Comparison of ENCODE assay signal across 20 cellular contexts in the genomic region with DNA sequence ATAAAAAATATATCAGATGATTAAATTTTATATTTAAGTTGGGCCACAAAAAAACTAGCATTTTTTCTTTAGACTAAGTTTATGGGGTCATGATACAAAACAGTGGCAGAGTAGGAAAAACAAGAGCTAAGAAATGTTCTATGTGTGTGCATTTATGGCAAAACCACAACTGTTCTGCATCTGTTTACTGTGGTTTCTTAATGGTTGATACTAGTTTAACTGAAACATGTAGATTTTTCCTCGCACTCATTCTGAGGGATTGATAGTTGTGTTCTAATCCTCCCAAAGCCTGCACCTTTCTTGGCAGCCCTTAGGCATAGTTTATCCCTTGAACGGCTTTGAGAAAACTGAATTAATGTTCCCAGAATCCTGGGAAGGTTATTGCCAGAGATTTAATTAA.
DNase-seq lines count a peak whose midpoint lies in the region; ATAC-seq, FAIRE-seq and TF ChIP-seq lines count a peak whose summit lies in the region.
"Had no signal": no experiment of that assay in that cellular context is flagged by ENCODE, and none has a peak within 500 bp of the region (broad histone marks: within the 10 kb centered on the region; RNA-seq: fewer than 3 reads in every experiment).

No MANE protein-coding gene starts in this region.

- no peaks in the 10 kb centered on the region for H4K20me1 ChIP-seq in HepG2 (ENCODE audit: insufficient read depth, low read length)

- BruUV-seq in HepG2 (replicated peaks; lab: Mats Ljungman, UMichigan): no TSS peak

- H3K36me3 ChIP-seq in HepG2 (replicated peaks in 1 of 2; ENCODE audit: control insufficient read depth in 1 of 2, insufficient read depth in 2 of 2, low read length in 2 of 2): no peaks in the 10 kb centered on the region
- H3K36me3 ChIP-seq in right lobe of liver: no peaks in the 10 kb centered on the region
- H3K36me3 ChIP-seq: Peyer's patch had no signal

- POLR2A ChIA-PET in HepG2 (lab: Yijun Ruan, JAX): interaction anchor here (1.4 kb wide), 1 partner anchor 115 kb away, joined by 6 read pairs; no protein-coding TSS in a partner anchor

- no peak for TF ChIP-seq CTCF in HepG2 (CRISPR knock-in tag; IDR thresholded peaks at IDR 0.05)
- TF ChIP-seq CTCF in right lobe of liver (IDR thresholded peaks at IDR 0.05): no peak
- no peak for TF ChIP-seq CTCF in fibroblast of villous mesenchyme (IDR thresholded peaks at IDR 0.05; ENCODE audit: insufficient read depth, low read depth, low read length)

- peak; percentile 4 for FAIRE-seq in HepG2 (lab: Jason Lieb, UNC)
- FAIRE-seq: GM12891, GM18507 had no signal

- no peak for TF ChIP-seq POLR2A in HepG2 (IDR thresholded peaks at IDR 0.05; ENCODE audit: insufficient read depth in 1 of 2, low read depth in 2 of 2, low read length in 2 of 2)
- no peak for TF ChIP-seq POLR2A in right lobe of liver (IDR thresholded peaks at IDR 0.05)

- CTCF ChIA-PET in HepG2 (lab: Yijun Ruan, JAX; ENCODE audit: low intra/inter-chr PET ratio, low total read pairs): no interaction called here

- in situ Hi-C loops in HepG2 (cut with HindIII; ENCODE audit: extremely low pct_ligation_motif_present, low pct_unique_long_range_greater_than_20kb): no loop called here

- H3K4me3 ChIP-seq in HepG2 (replicated peaks in 1 of 3; ENCODE audit: insufficient read depth in 1 of 3, low read depth in 2 of 3, low read length in 3 of 3): no peak overlapping the region
- H3K4me3 ChIP-seq in right lobe of liver: no peak overlapping the region
- H3K4me3 ChIP-seq in fibroblast of villous mesenchyme (ENCODE audit: low read depth, low read length): no peak overlapping the region
- H3K4me3 ChIP-seq: Peyer's patch had no signal

- peaks cover 68% of the 10 kb centered on the region for H3K4me1 ChIP-seq in HepG2 (ENCODE audit: insufficient read depth, low read length)
- peaks cover 0 to 29% (median 7%) of the 10 kb centered on the region in 4 donors for H3K4me1 ChIP-seq in right lobe of liver
- H3K4me1 ChIP-seq: Peyer's patch had no signal

- no peak for DNase-seq in HepG2 (ENCODE audit: low spot score)
- no peak for DNase-seq in right lobe of liver
- peak; percentile 20 for DNase-seq in fibroblast of villous mesenchyme (ENCODE audit: low read depth)
- DNase-seq in superior temporal gyrus (ENCODE audit: extremely low spot score): peak; percentile 13
- no peak for DNase-seq in retina
- no peak for DNase-seq in activated naive CD4-positive, alpha-beta T cell treated with anti-CD3 and anti-CD28 coated beads, Interleukin-2, amount 50 U/mL, for 16 hours
- no peak for DNase-seq in iPS-NIHi7 (ENCODE audit: extremely low spot score)
- DNase-seq: 8988T; CD4-positive, alpha-beta T cell; GF-D8; GOT3; NCI-H1436; NCI-H2029; NCI-H345; NCI-H524 treated with DMSO at 0.1 percent for 48 hours; Peyer's patch had no signal

- ATAC-seq in HepG2 (no peak), right lobe of liver (no peak), SK-N-SH treated with all-trans-retinoic acid at 6 μM for 48 hours (peak; percentile 22; the same call in 1 of the 3 replicates)
- ATAC-seq: Right ventricle myocardium inferior had no signal

- intact Hi-C loops in HepG2 (cut with micrococcal nuclease; ENCODE audit: unreplicated experiment) (loop anchor here (5.0 kb wide), 2 partner anchors 38 to 62 kb away; no protein-coding TSS in a partner anchor), right lobe of liver (cut with DNase I) (no loop called here)

- H3K27ac ChIP-seq in HepG2 (ENCODE audit: extremely low read length, insufficient read depth, low read length) (peak overlapping the region; percentile 69), right lobe of liver (no peak overlapping the region)
- H3K27ac ChIP-seq: Peyer's patch had no signal

- no peak overlapping the region for H3K9ac ChIP-seq in HepG2 (ENCODE audit: insufficient read depth, low read depth, low read length)

- H3K79me2 ChIP-seq in HepG2 (ENCODE audit: insufficient read depth, low read length): no peaks in the 10 kb centered on the region

- 0 out of 2 replicates have a peak overlapping the region, but pooled peaks have one; percentile 15 for H3K4me2 ChIP-seq in HepG2 (ENCODE audit: low read depth, low read length)

- WGBS in HepG2 (ENCODE audit: low lambda C conversion rate): 89% methylated on average over 2 of the region's 2 CpGs
- 65% methylated on average over 2 of the region's 2 CpGs for WGBS in right lobe of liver (ENCODE audit: insufficient coverage, low coverage, low lambda C conversion rate, missing lambda C conversion rate)

- H2AFZ ChIP-seq in HepG2 (ENCODE audit: low read length): peak overlapping the region; percentile 77

- no peak for TF ChIP-seq EP300 in HepG2 (IDR thresholded peaks at IDR 0.05; ENCODE audit: low read depth in 2 of 2, low read length in 2 of 2)
- TF ChIP-seq EP300 in HepG2 (CRISPR knock-in tag; IDR thresholded peaks at IDR 0.05; ENCODE audit: borderline replicate concordance): no peak

- H3K27me3 ChIP-seq in HepG2 (ENCODE audit: control insufficient read depth in 1 of 2, insufficient read depth in 2 of 2, low read length in 2 of 2) (no peaks in the 10 kb centered on the region), right lobe of liver (no peaks in the 10 kb centered on the region)
- H3K27me3 ChIP-seq: Peyer's patch had no signal

- TF ChIP-seq RAD21 in HepG2 (CRISPR knock-in tag; IDR thresholded peaks at IDR 0.05): no peak

- peaks cover 6% of the 10 kb centered on the region; the same call in 1 of the 2 replicates for H3K9me3 ChIP-seq in HepG2 (ENCODE audit: low read length)
- no peaks in the 10 kb centered on the region for H3K9me3 ChIP-seq in right lobe of liver
- H3K9me3 ChIP-seq: Peyer's patch had no signal

TF ChIP-seq in HepG2, 621 proteins besides CTCF, POLR2A, EP300 and RAD21 (continues in another document):
- TF ChIP-seq MTA3 (CRISPR knock-in tag; IDR thresholded peaks at IDR 0.05) (no peak), SP5 (CRISPR knock-in tag; IDR thresholded peaks at IDR 0.05; ENCODE audit: borderline replicate concordance, low read depth) (no peak), NFYC (CRISPR knock-in tag; IDR thresholded peaks at IDR 0.05) (no peak)
- TF ChIP-seq, protein P1, sequence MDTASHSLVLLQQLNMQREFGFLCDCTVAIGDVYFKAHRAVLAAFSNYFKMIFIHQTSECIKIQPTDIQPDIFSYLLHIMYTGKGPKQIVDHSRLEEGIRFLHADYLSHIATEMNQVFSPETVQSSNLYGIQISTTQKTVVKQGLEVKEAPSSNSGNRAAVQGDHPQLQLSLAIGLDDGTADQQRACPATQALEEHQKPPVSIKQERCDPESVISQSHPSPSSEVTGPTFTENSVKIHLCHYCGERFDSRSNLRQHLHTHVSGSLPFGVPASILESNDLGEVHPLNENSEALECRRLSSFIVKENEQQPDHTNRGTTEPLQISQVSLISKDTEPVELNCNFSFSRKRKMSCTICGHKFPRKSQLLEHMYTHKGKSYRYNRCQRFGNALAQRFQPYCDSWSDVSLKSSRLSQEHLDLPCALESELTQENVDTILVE (CRISPR knock-in tag; IDR thresholded peaks at IDR 0.05): no peak
- TF ChIP-seq, protein P2, sequence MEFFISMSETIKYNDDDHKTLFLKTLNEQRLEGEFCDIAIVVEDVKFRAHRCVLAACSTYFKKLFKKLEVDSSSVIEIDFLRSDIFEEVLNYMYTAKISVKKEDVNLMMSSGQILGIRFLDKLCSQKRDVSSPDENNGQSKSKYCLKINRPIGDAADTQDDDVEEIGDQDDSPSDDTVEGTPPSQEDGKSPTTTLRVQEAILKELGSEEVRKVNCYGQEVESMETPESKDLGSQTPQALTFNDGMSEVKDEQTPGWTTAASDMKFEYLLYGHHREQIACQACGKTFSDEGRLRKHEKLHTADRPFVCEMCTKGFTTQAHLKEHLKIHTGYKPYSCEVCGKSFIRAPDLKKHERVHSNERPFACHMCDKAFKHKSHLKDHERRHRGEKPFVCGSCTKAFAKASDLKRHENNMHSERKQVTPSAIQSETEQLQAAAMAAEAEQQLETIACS (CRISPR knock-in tag; IDR thresholded peaks at IDR 0.05): no peak

TF ChIP-seq in SK-N-SH treated with all-trans-retinoic acid at 6 μM for 48 hours, 23 proteins besides CTCF, POLR2A, EP300 and RAD21 (continues in another document):
- TF ChIP-seq, protein P3, sequence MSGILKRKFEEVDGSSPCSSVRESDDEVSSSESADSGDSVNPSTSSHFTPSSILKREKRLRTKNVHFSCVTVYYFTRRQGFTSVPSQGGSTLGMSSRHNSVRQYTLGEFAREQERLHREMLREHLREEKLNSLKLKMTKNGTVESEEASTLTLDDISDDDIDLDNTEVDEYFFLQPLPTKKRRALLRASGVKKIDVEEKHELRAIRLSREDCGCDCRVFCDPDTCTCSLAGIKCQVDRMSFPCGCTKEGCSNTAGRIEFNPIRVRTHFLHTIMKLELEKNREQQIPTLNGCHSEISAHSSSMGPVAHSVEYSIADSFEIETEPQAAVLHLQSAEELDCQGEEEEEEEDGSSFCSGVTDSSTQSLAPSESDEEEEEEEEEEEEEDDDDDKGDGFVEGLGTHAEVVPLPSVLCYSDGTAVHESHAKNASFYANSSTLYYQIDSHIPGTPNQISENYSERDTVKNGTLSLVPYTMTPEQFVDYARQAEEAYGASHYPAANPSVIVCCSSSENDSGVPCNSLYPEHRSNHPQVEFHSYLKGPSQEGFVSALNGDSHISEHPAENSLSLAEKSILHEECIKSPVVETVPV (CRISPR knock-in tag; IDR thresholded peaks at IDR 0.05): no peak
- TF ChIP-seq ARNTL (CRISPR knock-in tag; IDR thresholded peaks at IDR 0.05; ENCODE audit: borderline replicate concordance, low read depth) (no peak), ZC3H10 (CRISPR knock-in tag; IDR thresholded peaks at IDR 0.05) (no peak)
- TF ChIP-seq, protein P4, sequence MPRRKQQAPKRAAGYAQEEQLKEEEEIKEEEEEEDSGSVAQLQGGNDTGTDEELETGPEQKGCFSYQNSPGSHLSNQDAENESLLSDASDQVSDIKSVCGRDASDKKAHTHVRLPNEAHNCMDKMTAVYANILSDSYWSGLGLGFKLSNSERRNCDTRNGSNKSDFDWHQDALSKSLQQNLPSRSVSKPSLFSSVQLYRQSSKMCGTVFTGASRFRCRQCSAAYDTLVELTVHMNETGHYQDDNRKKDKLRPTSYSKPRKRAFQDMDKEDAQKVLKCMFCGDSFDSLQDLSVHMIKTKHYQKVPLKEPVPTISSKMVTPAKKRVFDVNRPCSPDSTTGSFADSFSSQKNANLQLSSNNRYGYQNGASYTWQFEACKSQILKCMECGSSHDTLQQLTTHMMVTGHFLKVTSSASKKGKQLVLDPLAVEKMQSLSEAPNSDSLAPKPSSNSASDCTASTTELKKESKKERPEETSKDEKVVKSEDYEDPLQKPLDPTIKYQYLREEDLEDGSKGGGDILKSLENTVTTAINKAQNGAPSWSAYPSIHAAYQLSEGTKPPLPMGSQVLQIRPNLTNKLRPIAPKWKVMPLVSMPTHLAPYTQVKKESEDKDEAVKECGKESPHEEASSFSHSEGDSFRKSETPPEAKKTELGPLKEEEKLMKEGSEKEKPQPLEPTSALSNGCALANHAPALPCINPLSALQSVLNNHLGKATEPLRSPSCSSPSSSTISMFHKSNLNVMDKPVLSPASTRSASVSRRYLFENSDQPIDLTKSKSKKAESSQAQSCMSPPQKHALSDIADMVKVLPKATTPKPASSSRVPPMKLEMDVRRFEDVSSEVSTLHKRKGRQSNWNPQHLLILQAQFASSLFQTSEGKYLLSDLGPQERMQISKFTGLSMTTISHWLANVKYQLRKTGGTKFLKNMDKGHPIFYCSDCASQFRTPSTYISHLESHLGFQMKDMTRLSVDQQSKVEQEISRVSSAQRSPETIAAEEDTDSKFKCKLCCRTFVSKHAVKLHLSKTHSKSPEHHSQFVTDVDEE (CRISPR knock-in tag; IDR thresholded peaks at IDR 0.05): 0 out of 2 replicates have a peak, but pooled peaks have one; percentile 45

Comparison
In these comparisons a context has a peak if more than half of its experiments do, and no peak if none do; other contexts are left out.
1. DNase-seq: peak in fibroblast of villous mesenchyme (single experiment) and superior temporal gyrus (single experiment); none in HepG2 (single experiment), right lobe of liver (0 of 3), retina (single experiment), activated naive CD4-positive, alpha-beta T cell treated with anti-CD3 and anti-CD28 coated beads, Interleukin-2, amount 50 U/mL, for 16 hours (single experiment) and iPS-NIHi7 (single experiment).